8 cellular contexts compared by ENCODE assay signal in genomic region chr7:107463139-107464078, GRCh38. TPM values are rescaled to one million over a fixed set of nuclear protein-coding genes. Genes with fewer than 3 reads are reported as not detected.
DNase-seq lines count a peak whose midpoint lies in the region; ATAC-seq and TF ChIP-seq lines count a peak whose summit lies in the region.

No MANE protein-coding gene starts in this region.

- H3K27ac Mint-ChIP-seq in T-helper 2 cell treated with Interferon-gamma antibody and Interleukin-4, amounts not matched to agents 5 μg/mL and 100 μg/mL, for 36 hours = no peak overlapping the region

- BruUV-seq in mammary epithelial cell (replicated peaks; lab: Mats Ljungman, UMichigan) = no TSS peak

- in situ Hi-C loops in mammary epithelial cell (cut with MboI; ENCODE audit: low sequenced_read_pairs in 2 of 2) = loop anchor here in 1 of 2 donors (10.0 kb wide), 1 partner anchor 411 kb away; no protein-coding TSS in a partner anchor

- no peaks in the 10 kb centered on the region for H3K4me1 ChIP-seq in mammary epithelial cell (ENCODE audit: insufficient read depth, low read length)

- H3K27me3 Mint-ChIP-seq in T-helper 2 cell treated with Interferon-gamma antibody and Interleukin-4, amounts not matched to agents 5 μg/mL and 100 μg/mL, for 36 hours (ENCODE audit: low read depth) = no peaks in the 10 kb centered on the region

- H3K36me3 Mint-ChIP-seq in T-helper 2 cell treated with Interferon-gamma antibody and Interleukin-4, amounts not matched to agents 5 μg/mL and 100 μg/mL, for 36 hours (ENCODE audit: low read depth) = peaks cover 2% of the 10 kb centered on the region

- H3K9ac ChIP-seq in mammary epithelial cell (ENCODE audit: insufficient read depth, low read length) = no peak overlapping the region

- dilution Hi-C loops in mammary epithelial cell (cut with HindIII; ENCODE audit: low sequenced_read_pairs) = loop anchor here (10.0 kb wide), 1 partner anchor 251 kb away; no protein-coding TSS in a partner anchor

- no peak for TF ChIP-seq POLR2A in NB4 (IDR thresholded peaks at IDR 0.05; ENCODE audit: extremely low read depth, insufficient read length)

- TF ChIP-seq CTCF in NB4 (IDR thresholded peaks at IDR 0.05; ENCODE audit: low read depth, low read length) = peak; percentile 38
- TF ChIP-seq CTCF in mammary epithelial cell (conservative IDR thresholded peaks at IDR 0.05 in 1 of 2, IDR thresholded peaks at IDR 0.05 in 1 of 2; ENCODE audit: extremely low read depth in 1 of 2, insufficient read depth in 1 of 2, low read depth in 1 of 2, low read length in 2 of 2) = peak; percentile 88 to 91

- no peak overlapping the region for H3K4me3 Mint-ChIP-seq in T-helper 2 cell treated with Interferon-gamma antibody and Interleukin-4, amounts not matched to agents 5 μg/mL and 100 μg/mL, for 36 hours

- H3K9me3 Mint-ChIP-seq in T-helper 2 cell treated with Interferon-gamma antibody and Interleukin-4, amounts not matched to agents 5 μg/mL and 100 μg/mL, for 36 hours = no peaks in the 10 kb centered on the region

- no peaks in the 10 kb centered on the region for H3K27me3 ChIP-seq in mammary epithelial cell (ENCODE audit: insufficient read depth, low read length)

- peak; percentile 48 for ATAC-seq in GM18502 (IDR thresholded peaks at IDR 0.05; ENCODE audit: poor library complexity, unreplicated experiment)
- ATAC-seq in HG03521 (IDR thresholded peaks at IDR 0.05; ENCODE audit: unreplicated experiment) = no peak

- H4K20me1 ChIP-seq in mammary epithelial cell (ENCODE audit: insufficient read depth, low read length) = no peaks in the 10 kb centered on the region

- intact Hi-C loops in mammary epithelial cell (cut with micrococcal nuclease) = loop anchor here (1.0 to 5.0 kb wide), 7 partner anchors 100 to 411 kb away; partner anchors contain the start of genes BCAP29, CBLL1, COG5 and DUS4L

- CTCF ChIA-PET in mammary epithelial cell (lab: Charles Lee; ENCODE audit: low non-redundant PET) = interaction anchor here (0.5 to 1.2 kb wide), 5 partner anchors 38 to 417 kb away, joined by 3 to 9 read pairs (median 6); no protein-coding TSS in a partner anchor

- peaks cover 11% of the 10 kb centered on the region for H3K79me2 ChIP-seq in mammary epithelial cell (ENCODE audit: insufficient read depth, low read length)

- peaks cover 5% of the 10 kb centered on the region for H3K36me3 ChIP-seq in mammary epithelial cell (ENCODE audit: insufficient read depth, low read length)

- no peaks in the 10 kb centered on the region for H3K4me1 Mint-ChIP-seq in T-helper 2 cell treated with Interferon-gamma antibody and Interleukin-4, amounts not matched to agents 5 μg/mL and 100 μg/mL, for 36 hours (ENCODE audit: low read depth)

- no peak overlapping the region for H3K27ac ChIP-seq in mammary epithelial cell (ENCODE audit: insufficient read depth, low read depth, low read length)

- H3K4me3 ChIP-seq in NB4 (ENCODE audit: low read depth, low read length) (no peak overlapping the region), mammary epithelial cell (replicated peaks in 1 of 3; ENCODE audit: insufficient read depth in 1 of 3, low read depth in 2 of 3, low read length in 3 of 3) (no peak overlapping the region)

- no peaks in the 10 kb centered on the region for H3K9me3 ChIP-seq in mammary epithelial cell (replicated peaks; ENCODE audit: insufficient read depth, low read length)

- DNase-seq in AG08396 (ENCODE audit: low spot score) (peak; percentile 54), NB4 (ENCODE audit: low read depth) (peak; percentile 58), mammary epithelial cell (peak; percentile 60), iPS-NIHi11 (ENCODE audit: low spot score) (peak; percentile 38)
- DNase-seq in T-helper 2 cell treated with Interferon-gamma antibody and Interleukin-4, amounts not matched to agents 5 μg/mL and 100 μg/mL, for 36 hours (ENCODE audit: low spot score) = peak; percentile 23
- DNase-seq in stimulated activated CD4-positive, alpha-beta T cell treated with anti-CD3 and anti-CD28 coated beads, Interleukin-12 subunit alpha, Interleukin-12 subunit beta, amount 100 ng/mL, for 24 hours (ENCODE audit: low read depth in 2 of 2) = peak; percentile 4 to 11

- WGBS in mammary epithelial cell (ENCODE audit: low coverage, missing lambda C conversion rate) = 65% methylated on average over 6 of the region's 6 CpGs

- H3K4me2 ChIP-seq in mammary epithelial cell (ENCODE audit: insufficient read depth, low read depth, low read length) = no peak overlapping the region

- no peak overlapping the region for H2AFZ ChIP-seq in mammary epithelial cell (ENCODE audit: low read depth, low read length)

RNA-seq across cellular contexts. Expression of gene GPR22, which starts 6.4 kb away (rescaled TPM):
- total RNA-seq in mammary epithelial cell = under 1 TPM in 1 of 2 donors, not detected in 1; under 0.01 TPM
- polyA plus RNA-seq in mammary epithelial cell = not detected
- not detected for polyA minus RNA-seq in mammary epithelial cell

Comparison
In these comparisons a context has a peak if more than half of its experiments do, and no peak if none do; other contexts are left out.
1. DNase-seq: peak in every context shown above with its lines; median percentile 60 in mammary epithelial cell; 58 in NB4; 54 in AG08396; 38 in iPS-NIHi11; 23 in T-helper 2 cell treated with Interferon-gamma antibody and Interleukin-4, amounts not matched to agents 5 μg/mL and 100 μg/mL, for 36 hours; 8 in stimulated activated CD4-positive, alpha-beta T cell treated with anti-CD3 and anti-CD28 coated beads, Interleukin-12 subunit alpha, Interleukin-12 subunit beta, amount 100 ng/mL, for 24 hours.